ENCODE assay signal across 17 cellular contexts in genomic region chr1:61921435-61921834, GRCh38.
A peak's percentile ranks its signal among the peaks of the same experiment; 100 is the strongest.
DNase-seq lines count a peak whose midpoint lies in the region; ATAC-seq and TF ChIP-seq lines count a peak whose summit lies in the region.
"Had no signal": no experiment of that assay in that cellular context is flagged by ENCODE, and none has a peak within 500 bp of the region (broad histone marks: within the 10 kb centered on the region; RNA-seq: fewer than 3 reads in every experiment).

No MANE protein-coding gene starts in this region.

- ATAC-seq in SK-N-SH treated with all-trans-retinoic acid at 6 μM for 48 hours (no peak), HG03135 (IDR thresholded peaks at IDR 0.05; ENCODE audit: unreplicated experiment) (no peak), GM21825 (IDR thresholded peaks at IDR 0.05; ENCODE audit: unreplicated experiment) (no peak)
- ATAC-seq: esophagus mucosa had no signal

- H3K79me2 ChIP-seq in SK-N-SH (ENCODE audit: insufficient read depth) (no peaks in the 10 kb centered on the region), OCI-LY1 (ENCODE audit: insufficient read depth, low read length) (no peaks in the 10 kb centered on the region)

- DNase-seq in SK-N-SH (no peak), dermis blood vessel endothelial cell (peak; percentile 6), retinal pigment epithelial cell (ENCODE audit: low read depth) (no peak), SW 1271 (lab: John Stamatoyannopoulos, UW) (no peak)
- DNase-seq: activated CD4-positive, alpha-beta memory T cell treated with anti-CD3 and anti-CD28 coated beads, Interleukin-2, amount 10 ng/mL, durations not matched to agents 7 days and 5 days; adrenal gland; Caco-2; cortex of kidney; KBM-7; NCI-H1436 treated with DMSO at 0.1 percent for 48 hours; NCI-H2227 treated with DMSO at 0.1 percent for 48 hours had no signal

- H3K4me1 ChIP-seq in SK-N-SH (ENCODE audit: control insufficient read depth in 1 of 2, insufficient read depth in 2 of 2, low read depth in 1 of 2, low read length in 1 of 2), result no peaks in the 10 kb centered on the region
- H3K4me1 ChIP-seq in OCI-LY1 (ENCODE audit: insufficient read depth, low read length, severe bottlenecking), result no peaks in the 10 kb centered on the region
- H3K4me1 ChIP-seq: adrenal gland, prostate gland had no signal

- no peaks in the 10 kb centered on the region for H3F3A ChIP-seq in SK-N-SH (replicated peaks; ENCODE audit: insufficient read depth)
- no peaks in the 10 kb centered on the region for H3F3A ChIP-seq in OCI-LY1 (ENCODE audit: insufficient read depth, low read length)

- H4K20me1 ChIP-seq in SK-N-SH (ENCODE audit: insufficient read depth) (no peaks in the 10 kb centered on the region), OCI-LY1 (ENCODE audit: insufficient read depth, low read length) (no peaks in the 10 kb centered on the region)

- no peak for TF ChIP-seq EP300 in SK-N-SH (IDR thresholded peaks at IDR 0.05; ENCODE audit: borderline replicate concordance in 1 of 2, low read depth in 1 of 2, low read length in 1 of 2)

- no peaks in the 10 kb centered on the region for H3K9me3 ChIP-seq in SK-N-SH
- H3K9me3 ChIP-seq in OCI-LY1 (ENCODE audit: low read length), result no peaks in the 10 kb centered on the region
- H3K9me3 ChIP-seq: adrenal gland, Caco-2, prostate gland had no signal

- TF ChIP-seq RAD21 in SK-N-SH (IDR thresholded peaks at IDR 0.05; ENCODE audit: low read length), result peak; percentile 28; the same call in 1 of the 2 replicates

- H3K9me2 ChIP-seq in SK-N-SH, result no peaks in the 10 kb centered on the region
- H3K9me2 ChIP-seq in OCI-LY1 (ENCODE audit: low read depth, low read length), result no peaks in the 10 kb centered on the region

- CTCF ChIA-PET in SK-N-SH (lab: Yijun Ruan, JAX), result no interaction called here

- no peak overlapping the region for H2AFZ ChIP-seq in SK-N-SH (ENCODE audit: low read depth)
- no peak overlapping the region for H2AFZ ChIP-seq in OCI-LY1 (ENCODE audit: low read length)

- POLR2A ChIA-PET in SK-N-SH (lab: Yijun Ruan, JAX), result no interaction called here

- TF ChIP-seq CTCF in SK-N-SH (IDR thresholded peaks at IDR 0.05) (peak; percentile 49), OCI-LY1 (IDR thresholded peaks at IDR 0.05; ENCODE audit: low read length) (peak; percentile 16; the same call in 1 of the 2 replicates), retinal pigment epithelial cell (conservative IDR thresholded peaks at IDR 0.05; ENCODE audit: low read depth, low read length) (peak; percentile 50)

- H3K27ac ChIP-seq in SK-N-SH (ENCODE audit: low read depth in 2 of 2, low read length in 1 of 2) (no peak overlapping the region), OCI-LY1 (ENCODE audit: low read depth, low read length, poor library complexity, severe bottlenecking) (no peak overlapping the region)
- H3K27ac ChIP-seq: adrenal gland, prostate gland had no signal

- no peaks in the 10 kb centered on the region for H3K27me3 ChIP-seq in SK-N-SH (ENCODE audit: insufficient read depth)
- no peaks in the 10 kb centered on the region for H3K27me3 ChIP-seq in OCI-LY1 (ENCODE audit: insufficient read depth, low read length)
- H3K27me3 ChIP-seq: adrenal gland had no signal

- H3K9ac ChIP-seq in SK-N-SH (no peak overlapping the region), OCI-LY1 (ENCODE audit: low read length) (no peak overlapping the region)

- no peak overlapping the region for H3K4me3 ChIP-seq in SK-N-SH (ENCODE audit: low read depth in 2 of 2, low read length in 1 of 2)
- H3K4me3 ChIP-seq in OCI-LY1 (ENCODE audit: low read depth, low read length, poor library complexity, severe bottlenecking), result no peak overlapping the region
- H3K4me3 ChIP-seq in retinal pigment epithelial cell (ENCODE audit: low read length), result no peak overlapping the region
- H3K4me3 ChIP-seq: adrenal gland, prostate gland had no signal

- no peaks in the 10 kb centered on the region for H3K36me3 ChIP-seq in SK-N-SH (replicated peaks in 1 of 2; ENCODE audit: control insufficient read depth in 1 of 2, insufficient read depth in 2 of 2, low read length in 1 of 2)
- peaks cover 3% of the 10 kb centered on the region; the same call in 1 of the 2 replicates for H3K36me3 ChIP-seq in OCI-LY1 (ENCODE audit: insufficient read depth, low read length)
- H3K36me3 ChIP-seq: adrenal gland, prostate gland had no signal

- H3K4me2 ChIP-seq in SK-N-SH (no peak overlapping the region), OCI-LY1 (ENCODE audit: low read length) (no peak overlapping the region)

TF ChIP-seq in SK-N-SH, 30 proteins besides CTCF, POLR2A, EP300 and RAD21:
- peak; percentile 18; the same call in 1 of the 2 replicates for TF ChIP-seq SMC3 (IDR thresholded peaks at IDR 0.05; ENCODE audit: low read depth, low read length)
- TF ChIP-seq MAX (IDR thresholded peaks at IDR 0.05; ENCODE audit: low read depth), result no peak
TF ChIP-seq in SK-N-SH: peak in this region for 1.

TF ChIP-seq in SK-N-SH treated with all-trans-retinoic acid at 6 μM for 48 hours, 23 proteins besides CTCF, POLR2A, EP300 and RAD21 (continues in another document):
- no peak for TF ChIP-seq CSRNP3 (CRISPR knock-in tag; IDR thresholded peaks at IDR 0.05)
- TF ChIP-seq ESRRG (CRISPR knock-in tag; IDR thresholded peaks at IDR 0.05), result no peak
- no peak for TF ChIP-seq ZNF565 (CRISPR knock-in tag; conservative IDR thresholded peaks at IDR 0.05; ENCODE audit: low read depth)
- TF ChIP-seq SNAI2 (CRISPR knock-in tag; IDR thresholded peaks at IDR 0.05), result no peak
- TF ChIP-seq ZFP30 (CRISPR knock-in tag; IDR thresholded peaks at IDR 0.05), result no peak
- TF ChIP-seq ZNF8 (CRISPR knock-in tag; IDR thresholded peaks at IDR 0.05), result no peak
- TF ChIP-seq ZNF70 (CRISPR knock-in tag; IDR thresholded peaks at IDR 0.05), result no peak
- no peak for TF ChIP-seq TOX (CRISPR knock-in tag; IDR thresholded peaks at IDR 0.05; ENCODE audit: borderline replicate concordance)
- no peak for TF ChIP-seq CREB5 (CRISPR knock-in tag; IDR thresholded peaks at IDR 0.05; ENCODE audit: low read depth)
- TF ChIP-seq POU6F1 (CRISPR knock-in tag; IDR thresholded peaks at IDR 0.05; ENCODE audit: borderline replicate concordance, low read depth), result no peak
- no peak for TF ChIP-seq BACH2 (CRISPR knock-in tag; IDR thresholded peaks at IDR 0.05; ENCODE audit: borderline replicate concordance)
- TF ChIP-seq CSDC2 (CRISPR knock-in tag; IDR thresholded peaks at IDR 0.05), result no peak
- TF ChIP-seq OSR1 (CRISPR knock-in tag; IDR thresholded peaks at IDR 0.05), result no peak
- TF ChIP-seq ZC3H10 (CRISPR knock-in tag; IDR thresholded peaks at IDR 0.05), result no peak
- no peak for TF ChIP-seq TCF4 (CRISPR knock-in tag; IDR thresholded peaks at IDR 0.05; ENCODE audit: borderline replicate concordance)
